ENCODE assay signal across 15 cellular contexts in the genomic region with DNA sequence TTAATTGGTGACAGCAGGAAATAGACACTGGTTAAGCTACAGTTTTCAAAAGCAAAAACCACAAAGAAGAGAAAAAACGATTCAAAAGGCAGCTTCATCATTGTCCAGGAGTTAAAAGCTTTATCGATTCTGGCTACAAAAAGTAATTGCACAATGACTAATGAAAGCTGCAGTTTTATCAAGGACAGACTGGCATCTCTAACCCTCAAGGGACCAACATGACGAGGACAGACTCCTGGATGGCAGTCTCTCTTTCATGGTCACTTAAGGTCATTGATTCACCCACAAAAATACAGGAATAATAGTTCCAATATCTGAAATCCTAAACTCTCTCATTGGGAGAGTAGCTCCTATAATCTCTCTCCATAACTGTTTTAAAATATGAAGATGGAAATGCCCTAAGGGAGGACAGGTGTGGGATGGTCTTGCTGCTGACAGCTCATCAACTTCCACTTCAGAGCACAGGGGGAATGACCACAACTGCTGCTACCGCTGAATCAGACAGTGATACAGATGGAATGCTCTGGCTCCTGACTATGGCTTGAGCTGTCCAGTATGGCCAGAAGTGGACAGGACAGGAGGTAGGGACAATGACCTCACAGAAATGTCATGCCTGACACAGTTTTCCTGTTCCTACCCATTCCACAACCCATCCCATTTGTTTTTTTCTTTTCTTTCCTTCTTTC. TPM values are rescaled to one million over a fixed set of nuclear protein-coding genes. Genes with fewer than 3 reads are reported as not detected.
A peak's percentile ranks its signal among the peaks of the same experiment; 100 is the strongest.
DNase-seq lines count a peak whose midpoint lies in the region; ATAC-seq and TF ChIP-seq lines count a peak whose summit lies in the region.
"Had no signal": no experiment of that assay in that cellular context is flagged by ENCODE, and none has a peak within 500 bp of the region (broad histone marks: within the 10 kb centered on the region; RNA-seq: fewer than 3 reads in every experiment).

No MANE protein-coding gene starts in this region.

- POLR2A ChIA-PET in CD8-positive, alpha-beta T cell (lab: Charles Lee) = no interaction called here

- intact Hi-C loops in CD8-positive, alpha-beta T cell (cut with DNase I, micrococcal nuclease) = no loop called here
- intact Hi-C loops in right lobe of liver (cut with DNase I) = loop anchor here in 1 of 2 donors (10.0 kb wide), 1 partner anchor 100 kb away; the partner anchor contains the start of gene FBXO42

- H3K4me1 ChIP-seq in CD8-positive, alpha-beta T cell (ENCODE audit: insufficient read depth, low read length) = peaks cover 13% of the 10 kb centered on the region
- peaks cover 46% of the 10 kb centered on the region for H3K4me1 ChIP-seq in KMS-11 (ENCODE audit: low read depth, poor library complexity, severe bottlenecking)
- H3K4me1 ChIP-seq in right lobe of liver = peaks cover 0 to 29% (median 13%) of the 10 kb centered on the region in 4 donors
- H3K4me1 ChIP-seq in HAP-1 = no peaks in the 10 kb centered on the region

- no peak for TF ChIP-seq CTCF in CD8-positive, alpha-beta T cell (IDR thresholded peaks at IDR 0.05)
- TF ChIP-seq CTCF in KMS-11 (conservative IDR thresholded peaks at IDR 0.05; ENCODE audit: low read depth, low read length) (no peak), chondrocyte (IDR thresholded peaks at IDR 0.05) (no peak), right lobe of liver (IDR thresholded peaks at IDR 0.05) (no peak)

- H3K27me3 Mint-ChIP-seq in CD8-positive, alpha-beta T cell (ENCODE audit: low read depth) = no peaks in the 10 kb centered on the region
- no peaks in the 10 kb centered on the region for H3K27me3 Mint-ChIP-seq in chondrocyte (ENCODE audit: low read depth)

- H2AFZ ChIP-seq in KMS-11 (ENCODE audit: low read depth) = no peak overlapping the region

- H3K79me2 ChIP-seq in KMS-11 (ENCODE audit: insufficient read depth, low read depth) = no peaks in the 10 kb centered on the region

- no peak for ATAC-seq in CD8-positive, alpha-beta T cell
- ATAC-seq in right lobe of liver = peak; percentile 53 to 66 (median 56)
- ATAC-seq in GM18498 (IDR thresholded peaks at IDR 0.05; ENCODE audit: unreplicated experiment) = no peak
- ATAC-seq in GM18873 (IDR thresholded peaks at IDR 0.05; ENCODE audit: low FRiP score, unreplicated experiment) = no peak

- no peak overlapping the region for H3K9ac ChIP-seq in KMS-11

- in situ Hi-C loops in HAP-1 (cut with MboI; ENCODE audit: low sequenced_read_pairs) = no loop called here

- peaks cover 29% of the 10 kb centered on the region for H3K36me3 ChIP-seq in CD8-positive, alpha-beta T cell (ENCODE audit: insufficient read depth, low read length)
- H3K36me3 ChIP-seq in KMS-11 (ENCODE audit: insufficient read depth) (no peaks in the 10 kb centered on the region), right lobe of liver (peaks cover 0 to 24% (median 2%) of the 10 kb centered on the region in 4 donors), HAP-1 (replicated peaks) (peaks cover 21% of the 10 kb centered on the region)

- H3K9me3 ChIP-seq in CD8-positive, alpha-beta T cell (ENCODE audit: low read length) = no peaks in the 10 kb centered on the region
- no peaks in the 10 kb centered on the region for H3K9me3 ChIP-seq in right lobe of liver
- H3K9me3 ChIP-seq in HAP-1 = no peaks in the 10 kb centered on the region

- WGBS in right lobe of liver (ENCODE audit: insufficient coverage, low coverage, low lambda C conversion rate, missing lambda C conversion rate) = 30% methylated on average over 4 of the region's 4 CpGs

- H3K27ac Mint-ChIP-seq in CD8-positive, alpha-beta T cell = peak overlapping the region; percentile 72
- H3K27ac Mint-ChIP-seq in chondrocyte (ENCODE audit: unreplicated experiment) = peak overlapping the region; percentile 51

- H3K4me3 ChIP-seq in CD8-positive, alpha-beta T cell (ENCODE audit: low read depth, low read length) = no peak overlapping the region
- H3K4me3 ChIP-seq in KMS-11 (IDR thresholded peaks at IDR 0.05; ENCODE audit: insufficient read depth, low read depth, low read length) (no peak overlapping the region), right lobe of liver (no peak overlapping the region), HAP-1 (no peak overlapping the region)
- H3K4me3 ChIP-seq: lung had no signal

- no peaks in the 10 kb centered on the region for H3K9me3 Mint-ChIP-seq in CD8-positive, alpha-beta T cell
- H3K9me3 Mint-ChIP-seq in chondrocyte (ENCODE audit: low read depth) = no peaks in the 10 kb centered on the region

- CTCF ChIA-PET in CD8-positive, alpha-beta T cell (lab: Charles Lee) = interaction anchor here (2.0 kb wide), 1 partner anchor 10 kb away, joined by 9 read pairs; no protein-coding TSS in a partner anchor

- H3K4me3 Mint-ChIP-seq in CD8-positive, alpha-beta T cell = no peak overlapping the region
- H3K4me3 Mint-ChIP-seq in chondrocyte (ENCODE audit: unreplicated experiment) = no peak overlapping the region

- H3K27ac ChIP-seq in CD8-positive, alpha-beta T cell (ENCODE audit: low read depth, low read length) = no peak overlapping the region
- peak overlapping the region; percentile 24; the same call in 1 of the 2 replicates for H3K27ac ChIP-seq in KMS-11
- H3K27ac ChIP-seq in right lobe of liver = peak overlapping the region in 1 of 3 donors; percentile 6

- no peak overlapping the region for H3K4me2 ChIP-seq in KMS-11

- no peak for TF ChIP-seq POLR2A in right lobe of liver (IDR thresholded peaks at IDR 0.05)

- no peaks in the 10 kb centered on the region for H3K27me3 ChIP-seq in CD8-positive, alpha-beta T cell (ENCODE audit: insufficient read depth, low read length)
- H3K27me3 ChIP-seq in KMS-11 (ENCODE audit: insufficient read depth, low read depth) = no peaks in the 10 kb centered on the region
- no peaks in the 10 kb centered on the region for H3K27me3 ChIP-seq in right lobe of liver
- H3K27me3 ChIP-seq in HAP-1 (ENCODE audit: low read depth) = no peaks in the 10 kb centered on the region

- H4K20me1 ChIP-seq in KMS-11 (ENCODE audit: insufficient read depth) = no peaks in the 10 kb centered on the region

- no peak for DNase-seq in CD8-positive, alpha-beta T cell
- DNase-seq in chondrocyte (ENCODE audit: low spot score) = no peak
- DNase-seq in right lobe of liver = no peak
- no peak for DNase-seq in HAP-1 (ENCODE audit: low spot score in 2 of 2)
- DNase-seq in NCI-H187 (lab: John Stamatoyannopoulos, UW) = no peak
- DNase-seq: activated CD4-positive, alpha-beta T cell treated with anti-CD3 and anti-CD28 coated beads for 1 hour; activated gamma-delta T cell treated with Interleukin-2 at 50 U/mL for 16 hours; NCI-H1092; NCI-H774; posterior cingulate gyrus; stimulated activated CD4-positive, alpha-beta T cell treated with anti-CD3 and anti-CD28 coated beads, Interleukin-4, amount 100 ng/mL, for 24 hours had no signal

- H3K4me1 Mint-ChIP-seq in CD8-positive, alpha-beta T cell (ENCODE audit: low read depth) = peaks cover 11% of the 10 kb centered on the region
- H3K4me1 Mint-ChIP-seq in chondrocyte (ENCODE audit: low read depth) = peaks cover 27% of the 10 kb centered on the region

- peaks cover 70% of the 10 kb centered on the region for H3K36me3 Mint-ChIP-seq in CD8-positive, alpha-beta T cell
- peaks cover 24% of the 10 kb centered on the region for H3K36me3 Mint-ChIP-seq in chondrocyte (ENCODE audit: low read depth)

RNA-seq across cellular contexts. Expression of gene CPLANE2, which starts 17.4 kb away (rescaled TPM):
- total RNA-seq in CD8-positive, alpha-beta T cell = 1 to 10 TPM; 5.2 to 5.6 TPM
- total RNA-seq in chondrocyte (8.5 to 12.3 TPM (median 12.0 TPM) in 3 replicates), right lobe of liver (1 to 10 TPM; 2.2 to 4.4 (median 3.1) TPM)

RNA-seq across cellular contexts. Expression of gene ARHGEF19, which starts 42.0 kb away (rescaled TPM):
- 1 to 10 TPM; 4.3 to 5.6 TPM for total RNA-seq in CD8-positive, alpha-beta T cell
- total RNA-seq in chondrocyte (14.4 to 17.7 TPM (median 16.1 TPM) in 3 replicates), right lobe of liver (1 to 10 TPM in 4 of 6 experiments, under 1 TPM in 2; 0.31 to 2.8 (median 1.5) TPM)

Comparison
In these comparisons a context has a peak if more than half of its experiments do, and no peak if none do; other contexts are left out.
1. ATAC-seq: peak in right lobe of liver (4 of 4); none in CD8-positive, alpha-beta T cell (single experiment), GM18498 (single experiment) and GM18873 (single experiment).